Comparison of ENCODE assay signal across 11 cellular contexts in genomic region chr16:84518804-84519341, GRCh38. TPM values are rescaled to one million over a fixed set of nuclear protein-coding genes. Genes with fewer than 3 reads are reported as not detected.
DNase-seq lines count a peak whose midpoint lies in the region; ATAC-seq and TF ChIP-seq lines count a peak whose summit lies in the region.
"Had no signal": no experiment of that assay in that cellular context is flagged by ENCODE, and none has a peak within 500 bp of the region (broad histone marks: within the 10 kb centered on the region; RNA-seq: fewer than 3 reads in every experiment).

No MANE protein-coding gene starts in this region.

- no peaks in the 10 kb centered on the region for H3K9me3 Mint-ChIP-seq in activated naive CD4-positive, alpha-beta T cell treated with anti-CD3 and anti-CD28 coated beads, Interleukin-2, amount 50 U/mL, for 72 hours

- peak overlapping the region; percentile 16; the same call in 1 of the 2 replicates for H3K27ac ChIP-seq in VCaP

- in situ Hi-C loops in KBM-7 (cut with MboI; ENCODE audit: low pct_unique_long_range_greater_than_20kb, low sequenced_read_pairs): loop anchor here (10.0 to 25.0 kb wide), 3 partner anchors 96 to 443 kb away; partner anchors contain the start of gene COTL1

- peak overlapping the region; percentile 5 to 70 for H3K27ac Mint-ChIP-seq in activated naive CD4-positive, alpha-beta T cell treated with anti-CD3 and anti-CD28 coated beads, Interleukin-2, amount 50 U/mL, for 72 hours
- H3K27ac Mint-ChIP-seq: nephron progenitor cell had no signal

- ATAC-seq in activated naive CD4-positive, alpha-beta T cell treated with anti-CD3 and anti-CD28 coated beads, Interleukin-2, amount 50 U/mL, for 72 hours: peak; percentile 36 to 70
- no peak for ATAC-seq in GM19397 (IDR thresholded peaks at IDR 0.05; ENCODE audit: unreplicated experiment)

- DNase-seq in NCI-H2029 treated with DMSO at 0.1 percent for 48 hours (lab: John Stamatoyannopoulos, UW): peak; percentile 24
- peak; percentile 50 to 83 for DNase-seq in activated naive CD4-positive, alpha-beta T cell treated with anti-CD3 and anti-CD28 coated beads, Interleukin-2, amount 50 U/mL, for 72 hours (ENCODE audit: low spot score in 2 of 2)
- DNase-seq in stimulated activated CD8-positive, alpha-beta memory T cell treated with anti-CD3 and anti-CD28 coated beads, Interleukin-4, amount 100 ng/mL, for 24 hours (ENCODE audit: low read depth): peak; percentile 14
- no peak for DNase-seq in KBM-7
- DNase-seq in C1 segment of cervical spinal cord (lab: John Stamatoyannopoulos, UW): no peak
- no peak for DNase-seq in ureter (ENCODE audit: low spot score)
- DNase-seq: cortex of kidney, hypothalamus, nephron progenitor cell had no signal

- no peak for TF ChIP-seq CTCF in VCaP (conservative IDR thresholded peaks at IDR 0.05)

- peaks cover 0 to 8% of the 10 kb centered on the region in 2 donors for H3K36me3 Mint-ChIP-seq in activated naive CD4-positive, alpha-beta T cell treated with anti-CD3 and anti-CD28 coated beads, Interleukin-2, amount 50 U/mL, for 72 hours

RNA-seq across cellular contexts. Expression of gene MEAK7, which starts 14.4 kb away (rescaled TPM):
- 10 to 100 TPM; 11.2 to 19.0 TPM for total RNA-seq in activated naive CD4-positive, alpha-beta T cell treated with anti-CD3 and anti-CD28 coated beads, Interleukin-2, amount 50 U/mL, for 72 hours
- total RNA-seq in ureter: 53.9 TPM

Comparison
In these comparisons a context has a peak if more than half of its experiments do, and no peak if none do; other contexts are left out.
1. DNase-seq: peak in NCI-H2029 treated with DMSO at 0.1 percent for 48 hours (single experiment), activated naive CD4-positive, alpha-beta T cell treated with anti-CD3 and anti-CD28 coated beads, Interleukin-2, amount 50 U/mL, for 72 hours (2 of 2) and stimulated activated CD8-positive, alpha-beta memory T cell treated with anti-CD3 and anti-CD28 coated beads, Interleukin-4, amount 100 ng/mL, for 24 hours (single experiment); none in KBM-7 (single experiment), C1 segment of cervical spinal cord (0 of 14) and ureter (single experiment).